ENCODE assay signal across 8 cellular contexts in the genomic region with DNA sequence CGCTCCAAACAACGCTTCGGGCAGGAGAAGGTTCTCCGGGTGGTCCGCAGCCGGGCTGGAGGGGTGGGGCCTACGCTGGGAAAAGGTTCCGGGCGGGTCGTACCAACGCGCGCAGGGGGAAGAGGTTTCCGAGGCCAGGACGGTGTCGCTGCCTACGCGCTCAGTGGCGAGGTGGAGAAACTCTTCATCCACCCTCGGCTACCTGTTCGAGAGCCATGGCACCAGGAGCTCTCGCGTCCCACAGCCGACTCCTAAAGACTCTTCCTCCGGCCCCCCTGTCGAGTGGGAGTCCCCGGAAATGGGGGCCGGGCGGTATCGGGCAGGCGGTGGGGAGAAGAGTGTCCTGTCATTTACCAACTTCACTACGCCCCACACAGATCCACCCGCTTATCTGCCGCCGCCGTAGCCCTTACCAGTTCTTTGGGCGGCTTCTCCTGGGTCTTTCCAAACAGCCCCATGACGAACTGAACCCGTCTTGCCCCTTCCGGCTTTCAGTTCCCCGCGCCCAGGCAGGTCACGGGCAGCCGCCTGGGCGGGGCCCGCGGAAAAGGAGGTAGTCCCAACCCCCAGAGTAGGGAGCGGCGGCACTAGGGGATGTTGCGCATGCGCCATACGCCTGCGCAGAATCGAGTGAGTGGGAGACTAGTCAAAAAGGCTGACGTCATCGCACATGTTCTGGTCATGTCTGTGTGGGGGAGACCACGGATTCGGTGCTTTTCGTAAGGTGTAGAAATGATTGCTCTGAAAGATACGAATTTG. TPM values are rescaled to one million over a fixed set of nuclear protein-coding genes. Genes with fewer than 3 reads are reported as not detected.
DNase-seq lines count a peak whose midpoint lies in the region; ATAC-seq and TF ChIP-seq lines count a peak whose summit lies in the region.

Gene CHMP3 (minus strand): TSS at position 553 of the 759 bp plus-strand sequence. CDS start 95 bp downstream, at position 458.

- H3K27ac Mint-ChIP-seq in WTC11 = peak within 1 kb of the TSS; percentile 96

- no peaks in the 10 kb centered on the region for H3K9me3 ChIP-seq in AG04450 (ENCODE audit: control insufficient read depth, insufficient read depth, low read length)

- peaks cover 14% of the 10 kb centered on the region for H3K36me3 Mint-ChIP-seq in WTC11

- no peaks in the 10 kb centered on the region for H3K27me3 ChIP-seq in AG04450 (ENCODE audit: control insufficient read depth, insufficient read depth, low read length)

- DNase-seq in AG04450 (ENCODE audit: low read depth, low spot score) = peak; percentile 94
- DNase-seq in NCI-H226 = peak; percentile 94
- DNase-seq in WTC11 (ENCODE audit: low spot score) = peak; percentile 92
- peak; percentile 98 for DNase-seq in cardiac fibroblast (ENCODE audit: low read depth in 2 of 2)
- DNase-seq in iPS-NIHi7 (ENCODE audit: extremely low spot score) = peak; percentile 99
- peak; percentile 92 for DNase-seq in smooth muscle cell of the brain vasculature (ENCODE audit: low read depth, low spot score)

- POLR2A ChIA-PET in AG04450 (lab: Yijun Ruan, JAX) = interaction anchor here (1.1 to 1.4 kb wide), 2 partner anchors 59 to 122 kb away, joined by 4 to 6 read pairs; partner anchors contain the start of gene KDM3A
- POLR2A ChIA-PET in WTC11 (lab: Charles Lee) = interaction anchor here (0.7 to 1.3 kb wide), 3 partner anchors 34 to 121 kb away, joined by 3 read pairs; no protein-coding TSS in a partner anchor

- H3K27ac ChIP-seq in AG04450 (ENCODE audit: low read depth, low read length) = peak within 1 kb of the TSS; percentile 99

- ATAC-seq in GM18909 (IDR thresholded peaks at IDR 0.05; ENCODE audit: poor library complexity, unreplicated experiment) (peak; percentile 89), HG03175 (IDR thresholded peaks at IDR 0.05; ENCODE audit: unreplicated experiment) (peak; percentile 88), WTC11 (peak; percentile 93)

- H3K4me1 Mint-ChIP-seq in WTC11 = peaks cover 14% of the 10 kb centered on the region

- CTCF ChIA-PET in AG04450 (lab: Charles Lee) (interaction anchor here (0.5 kb wide), 1 partner anchor 343 kb away, joined by 3 read pairs; no protein-coding TSS in a partner anchor), WTC11 (lab: Charles Lee) (no interaction called here)

- peak within 1 kb of the TSS; percentile 91 for H3K4me3 Mint-ChIP-seq in WTC11

- peaks cover 39% of the 10 kb centered on the region for H3K27me3 Mint-ChIP-seq in WTC11 (ENCODE audit: low read depth)

- no peak for TF ChIP-seq CTCF in AG04450 (IDR thresholded peaks at IDR 0.05; ENCODE audit: low read depth, low read length)
- TF ChIP-seq CTCF in WTC11 (IDR thresholded peaks at IDR 0.05) = no peak
- no peak for TF ChIP-seq CTCF in cardiac fibroblast (IDR thresholded peaks at IDR 0.05; ENCODE audit: low read depth, low read length)

- H3K4me3 ChIP-seq in AG04450 (ENCODE audit: low read depth, low read length) (peak within 1 kb of the TSS; percentile 88), cardiac fibroblast (replicated peaks in 1 of 2; ENCODE audit: low read depth in 2 of 2, low read length in 2 of 2) (peak within 1 kb of the TSS; percentile 84 to 88)

- peaks cover 22% of the 10 kb centered on the region for H3K9me3 Mint-ChIP-seq in WTC11

TF ChIP-seq in WTC11, 78 proteins besides CTCF, POLR2A, EP300 and RAD21 (continues in another document):
- TF ChIP-seq KAT7 (CRISPR knock-in tag; IDR thresholded peaks at IDR 0.05; ENCODE audit: borderline replicate concordance) (peak; percentile 70; the same call in 1 of the 2 replicates), ZNF232 (CRISPR knock-in tag; IDR thresholded peaks at IDR 0.05) (peak; percentile 68; the same call in 1 of the 2 replicates), TCF7 (CRISPR knock-in tag; IDR thresholded peaks at IDR 0.05; ENCODE audit: low read depth) (0 out of 2 replicates have a peak, but pooled peaks have one; percentile 30), ZNF138 (CRISPR knock-in tag; conservative IDR thresholded peaks at IDR 0.05) (no peak), GABPB1 (CRISPR knock-in tag; IDR thresholded peaks at IDR 0.05) (peak; percentile 73), ZNF532 (CRISPR knock-in tag; IDR thresholded peaks at IDR 0.05; ENCODE audit: borderline replicate concordance) (no peak), TEAD1 (CRISPR knock-in tag; IDR thresholded peaks at IDR 0.05) (peak; percentile 72), SP1 (CRISPR knock-in tag; conservative IDR thresholded peaks at IDR 0.05) (peak; percentile 30; the same call in 1 of the 2 replicates)
- TF ChIP-seq, protein P1, sequence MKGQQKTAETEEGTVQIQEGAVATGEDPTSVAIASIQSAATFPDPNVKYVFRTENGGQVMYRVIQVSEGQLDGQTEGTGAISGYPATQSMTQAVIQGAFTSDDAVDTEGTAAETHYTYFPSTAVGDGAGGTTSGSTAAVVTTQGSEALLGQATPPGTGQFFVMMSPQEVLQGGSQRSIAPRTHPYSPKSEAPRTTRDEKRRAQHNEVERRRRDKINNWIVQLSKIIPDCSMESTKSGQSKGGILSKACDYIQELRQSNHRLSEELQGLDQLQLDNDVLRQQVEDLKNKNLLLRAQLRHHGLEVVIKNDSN (CRISPR knock-in tag; IDR thresholded peaks at IDR 0.05) = peak; percentile 43; the same call in 1 of the 2 replicates
- TF ChIP-seq, protein P2, sequence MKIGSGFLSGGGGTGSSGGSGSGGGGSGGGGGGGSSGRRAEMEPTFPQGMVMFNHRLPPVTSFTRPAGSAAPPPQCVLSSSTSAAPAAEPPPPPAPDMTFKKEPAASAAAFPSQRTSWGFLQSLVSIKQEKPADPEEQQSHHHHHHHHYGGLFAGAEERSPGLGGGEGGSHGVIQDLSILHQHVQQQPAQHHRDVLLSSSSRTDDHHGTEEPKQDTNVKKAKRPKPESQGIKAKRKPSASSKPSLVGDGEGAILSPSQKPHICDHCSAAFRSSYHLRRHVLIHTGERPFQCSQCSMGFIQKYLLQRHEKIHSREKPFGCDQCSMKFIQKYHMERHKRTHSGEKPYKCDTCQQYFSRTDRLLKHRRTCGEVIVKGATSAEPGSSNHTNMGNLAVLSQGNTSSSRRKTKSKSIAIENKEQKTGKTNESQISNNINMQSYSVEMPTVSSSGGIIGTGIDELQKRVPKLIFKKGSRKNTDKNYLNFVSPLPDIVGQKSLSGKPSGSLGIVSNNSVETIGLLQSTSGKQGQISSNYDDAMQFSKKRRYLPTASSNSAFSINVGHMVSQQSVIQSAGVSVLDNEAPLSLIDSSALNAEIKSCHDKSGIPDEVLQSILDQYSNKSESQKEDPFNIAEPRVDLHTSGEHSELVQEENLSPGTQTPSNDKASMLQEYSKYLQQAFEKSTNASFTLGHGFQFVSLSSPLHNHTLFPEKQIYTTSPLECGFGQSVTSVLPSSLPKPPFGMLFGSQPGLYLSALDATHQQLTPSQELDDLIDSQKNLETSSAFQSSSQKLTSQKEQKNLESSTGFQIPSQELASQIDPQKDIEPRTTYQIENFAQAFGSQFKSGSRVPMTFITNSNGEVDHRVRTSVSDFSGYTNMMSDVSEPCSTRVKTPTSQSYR (CRISPR knock-in tag; IDR thresholded peaks at IDR 0.05) = 0 out of 2 replicates have a peak, but pooled peaks have one; percentile 17
- TF ChIP-seq, protein P3, sequence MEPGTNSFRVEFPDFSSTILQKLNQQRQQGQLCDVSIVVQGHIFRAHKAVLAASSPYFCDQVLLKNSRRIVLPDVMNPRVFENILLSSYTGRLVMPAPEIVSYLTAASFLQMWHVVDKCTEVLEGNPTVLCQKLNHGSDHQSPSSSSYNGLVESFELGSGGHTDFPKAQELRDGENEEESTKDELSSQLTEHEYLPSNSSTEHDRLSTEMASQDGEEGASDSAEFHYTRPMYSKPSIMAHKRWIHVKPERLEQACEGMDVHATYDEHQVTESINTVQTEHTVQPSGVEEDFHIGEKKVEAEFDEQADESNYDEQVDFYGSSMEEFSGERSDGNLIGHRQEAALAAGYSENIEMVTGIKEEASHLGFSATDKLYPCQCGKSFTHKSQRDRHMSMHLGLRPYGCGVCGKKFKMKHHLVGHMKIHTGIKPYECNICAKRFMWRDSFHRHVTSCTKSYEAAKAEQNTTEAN (CRISPR knock-in tag; IDR thresholded peaks at IDR 0.05) = peak; percentile 48; the same call in 1 of the 2 replicates

RNA-seq across cellular contexts. Expression of gene CHMP3, which starts in this region (rescaled TPM):
- 125 and 154 TPM in 2 replicates for polyA plus RNA-seq in AG04450 (2011; rRNA removed)
- polyA minus RNA-seq in AG04450 (2011; rRNA and poly(A)+ RNA removed) = 54.5 and 62.5 TPM in 2 replicates
- 21.3 to 22.7 TPM (median 22.7 TPM) in 3 replicates for total RNA-seq in WTC11 (2021)

Comparison
In these comparisons a context has a peak if more than half of its experiments do, and no peak if none do; other contexts are left out.
1. Peak in every context shown above with its lines: DNase-seq, ATAC-seq, H3K4me3 ChIP-seq and H3K27ac ChIP-seq.